27 cellular contexts compared by ENCODE assay signal in the genomic region with DNA sequence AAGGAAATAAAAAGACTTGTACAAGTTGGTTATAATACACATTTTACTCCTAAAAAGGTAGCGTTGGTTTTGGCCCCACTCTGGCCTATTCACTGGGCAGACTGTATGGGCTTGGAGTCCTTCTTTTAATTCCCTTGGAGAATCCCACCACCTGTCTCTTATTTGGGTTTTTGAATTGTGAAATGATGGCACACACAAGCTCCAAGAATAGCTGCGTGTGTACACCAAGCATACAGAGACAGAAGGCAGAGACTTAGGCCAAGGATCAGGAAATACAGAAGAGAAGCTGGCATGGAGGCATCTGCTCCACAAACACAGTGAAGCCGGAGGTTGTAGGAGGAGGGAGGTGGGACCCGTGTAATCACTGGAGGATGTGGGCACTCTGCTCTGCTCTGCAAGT.
"Had no signal": no experiment of that assay in that cellular context is flagged by ENCODE, and none has a peak within 500 bp of the region (broad histone marks: within the 10 kb centered on the region; RNA-seq: fewer than 3 reads in every experiment).

No MANE protein-coding gene starts in this region.

- H3K9me3 ChIP-seq: left lung, neutrophil, suprapubic skin, tibial nerve, uterus had no signal

- H3K36me3 Mint-ChIP-seq: activated CD8-positive, alpha-beta memory T cell treated with anti-CD3 and anti-CD28 coated beads, Interleukin-2, amount 10 ng/mL, durations not matched to agents 7 days and 5 days; activated naive CD4-positive, alpha-beta T cell treated with anti-CD3 and anti-CD28 coated beads, Interleukin-2, amount 50 U/mL, for 72 hours; natural killer cell treated with Interleukin-12 subunit alpha and Interleukin-12 subunit beta and Interleukin-15 and Interleukin-18, amount 100 ng/mL, for 72 hours had no signal

- H3K27me3 ChIP-seq: hepatocyte, left lung, suprapubic skin, tibial nerve, uterus had no signal

- H3K27ac Mint-ChIP-seq: activated CD4-positive, alpha-beta T cell treated with anti-CD3 and anti-CD28 coated beads, Interleukin-2, amount 10 ng/mL, durations not matched to agents 7 days and 5 days; activated CD8-positive, alpha-beta memory T cell treated with anti-CD3 and anti-CD28 coated beads, Interleukin-2, amount 10 ng/mL, durations not matched to agents 7 days and 5 days; activated CD8-positive, alpha-beta T cell treated with anti-CD3 and anti-CD28 coated beads for 36 hours; activated naive CD4-positive, alpha-beta T cell treated with anti-CD3 and anti-CD28 coated beads, Interleukin-2, amount 50 U/mL, for 72 hours; activated T-helper 1 cell treated with anti-CD3 and anti-CD28 coated beads, Interleukin-12 subunit alpha, Interleukin-12 subunit beta, Interleukin-2, Interleukin-4 antibody, amounts not matched to agents 30 ng/mL and 10 ng/mL and 1 ng/mL, durations not matched to agents 14 hours and 24 hours and 36 hours; brain; mesothelial cell of epicardium; natural killer cell treated with Interleukin-12 subunit alpha and Interleukin-12 subunit beta and Interleukin-15 and Interleukin-18, amount 100 ng/mL, for 72 hours; stimulated activated naive CD8-positive, alpha-beta T cell treated with anti-CD3 and anti-CD28 coated beads, Interleukin-15, amount 100 ng/mL, for 72 hours; T-helper 2 cell treated with Interferon-gamma antibody and Interleukin-4, amounts not matched to agents 5 μg/mL and 100 μg/mL, for 36 hours had no signal

- H3K4me1 Mint-ChIP-seq: activated CD4-positive, alpha-beta T cell treated with anti-CD3 and anti-CD28 coated beads, Interleukin-2, amount 10 ng/mL, durations not matched to agents 7 days and 5 days; activated CD8-positive, alpha-beta memory T cell treated with anti-CD3 and anti-CD28 coated beads, Interleukin-2, amount 10 ng/mL, durations not matched to agents 7 days and 5 days; stimulated activated naive CD8-positive, alpha-beta T cell treated with anti-CD3 and anti-CD28 coated beads, Interleukin-15, amount 100 ng/mL, for 72 hours had no signal

- H3K4me2 ChIP-seq: hepatocyte had no signal

- H3K36me3 ChIP-seq: left lung, neutrophil, suprapubic skin, uterus, WERI-Rb-1 had no signal

- H2AFZ ChIP-seq: hepatocyte, parathyroid adenoma had no signal

- DNase-seq: activated CD4-positive, alpha-beta T cell treated with anti-CD3 and anti-CD28 coated beads, Interleukin-2, amount 10 ng/mL, durations not matched to agents 7 days and 5 days; activated CD4-positive, CD25-positive, alpha-beta regulatory T cell treated with anti-CD3 and anti-CD28 coated beads, Interleukin-2, amount 50 U/mL, for 72 hours; activated CD8-positive, alpha-beta memory T cell treated with anti-CD3 and anti-CD28 coated beads, Interleukin-2, amount 10 ng/mL, durations not matched to agents 7 days and 5 days; activated CD8-positive, alpha-beta T cell treated with anti-CD3 and anti-CD28 coated beads for 36 hours; activated gamma-delta T cell; aorta; effector memory CD4-positive, alpha-beta T cell; glutamatergic neuron; kidney glomerular epithelial cell; left lung; right cardiac atrium; stimulated activated CD4-positive, alpha-beta T cell treated with anti-CD3 and anti-CD28 coated beads, Interleukin-1b, Interleukin-23, amount 100 ng/mL, for 48 hours; stimulated activated naive CD8-positive, alpha-beta T cell treated with anti-CD3 and anti-CD28 coated beads, Interleukin-15, amount 100 ng/mL, for 72 hours; uterus; WERI-Rb-1 had no signal

- H3K27me3 Mint-ChIP-seq: brain had no signal

- ATAC-seq: activated CD8-positive, alpha-beta memory T cell treated with anti-CD3 and anti-CD28 coated beads, Interleukin-2, amount 10 ng/mL, durations not matched to agents 7 days and 5 days; activated CD8-positive, alpha-beta T cell treated with anti-CD3 and anti-CD28 coated beads for 36 hours; activated naive CD4-positive, alpha-beta T cell treated with anti-CD3 and anti-CD28 coated beads, Interleukin-2, amount 50 U/mL, for 72 hours; left lung; natural killer cell treated with Interleukin-12 subunit alpha and Interleukin-12 subunit beta and Interleukin-15 and Interleukin-18, amount 100 ng/mL, for 72 hours; right cardiac atrium; stimulated activated naive CD8-positive, alpha-beta T cell treated with anti-CD3 and anti-CD28 coated beads, Interleukin-15, amount 100 ng/mL, for 72 hours had no signal

- H3K9ac ChIP-seq: parathyroid adenoma had no signal

- H3K4me1 ChIP-seq: left lung, parathyroid adenoma had no signal

- H3K9me3 Mint-ChIP-seq: activated CD4-positive, alpha-beta T cell treated with anti-CD3 and anti-CD28 coated beads, Interleukin-2, amount 10 ng/mL, durations not matched to agents 7 days and 5 days; activated CD8-positive, alpha-beta T cell treated with anti-CD3 and anti-CD28 coated beads for 36 hours; activated naive CD4-positive, alpha-beta T cell treated with anti-CD3 and anti-CD28 coated beads, Interleukin-2, amount 50 U/mL, for 72 hours; activated T-helper 1 cell treated with anti-CD3 and anti-CD28 coated beads, Interleukin-12 subunit alpha, Interleukin-12 subunit beta, Interleukin-2, Interleukin-4 antibody, amounts not matched to agents 30 ng/mL and 10 ng/mL and 1 ng/mL, durations not matched to agents 14 hours and 24 hours and 36 hours; natural killer cell treated with Interleukin-12 subunit alpha and Interleukin-12 subunit beta and Interleukin-15 and Interleukin-18, amount 100 ng/mL, for 72 hours; stimulated activated naive CD8-positive, alpha-beta T cell treated with anti-CD3 and anti-CD28 coated beads, Interleukin-15, amount 100 ng/mL, for 72 hours; T-helper 2 cell treated with Interferon-gamma antibody and Interleukin-4, amounts not matched to agents 5 μg/mL and 100 μg/mL, for 36 hours had no signal

- H3K27ac ChIP-seq: hepatocyte, left lung, neutrophil, parathyroid adenoma, suprapubic skin, tibial nerve, uterus, WERI-Rb-1 had no signal

- H3K4me3 ChIP-seq: hepatocyte, left lung, lung, suprapubic skin, tibial nerve, uterus had no signal

- H3K79me2 ChIP-seq: parathyroid adenoma had no signal

- H3K4me3 Mint-ChIP-seq: activated CD4-positive, alpha-beta T cell treated with anti-CD3 and anti-CD28 coated beads, Interleukin-2, amount 10 ng/mL, durations not matched to agents 7 days and 5 days; activated CD8-positive, alpha-beta memory T cell treated with anti-CD3 and anti-CD28 coated beads, Interleukin-2, amount 10 ng/mL, durations not matched to agents 7 days and 5 days; activated CD8-positive, alpha-beta T cell treated with anti-CD3 and anti-CD28 coated beads for 36 hours; activated T-helper 1 cell treated with anti-CD3 and anti-CD28 coated beads, Interleukin-12 subunit alpha, Interleukin-12 subunit beta, Interleukin-2, Interleukin-4 antibody, amounts not matched to agents 30 ng/mL and 10 ng/mL and 1 ng/mL, durations not matched to agents 14 hours and 24 hours and 36 hours; brain; mesothelial cell of epicardium; natural killer cell treated with Interleukin-12 subunit alpha and Interleukin-12 subunit beta and Interleukin-15 and Interleukin-18, amount 100 ng/mL, for 72 hours; stimulated activated naive CD8-positive, alpha-beta T cell treated with anti-CD3 and anti-CD28 coated beads, Interleukin-15, amount 100 ng/mL, for 72 hours; T-helper 2 cell treated with Interferon-gamma antibody and Interleukin-4, amounts not matched to agents 5 μg/mL and 100 μg/mL, for 36 hours had no signal
